Comparison of ENCODE assay signal across 21 cellular contexts in the genomic region with DNA sequence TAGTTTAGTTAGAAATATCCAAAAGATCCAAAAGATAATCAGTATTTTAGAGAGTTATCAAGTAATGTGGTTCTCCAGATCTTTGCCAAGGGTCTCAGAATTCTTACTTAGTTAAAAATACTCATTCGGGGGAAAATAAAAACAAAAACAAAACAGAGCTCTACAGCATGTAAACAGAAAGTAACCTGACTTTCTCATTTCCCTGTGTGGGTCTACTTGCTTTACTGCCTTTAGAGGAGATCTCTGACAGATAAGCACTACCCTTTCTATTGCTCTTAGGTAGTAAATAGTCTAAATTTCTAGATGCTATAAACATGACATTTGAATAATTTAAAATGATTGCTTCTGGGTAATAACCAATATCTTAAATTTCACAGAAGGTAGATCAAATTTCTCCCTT.
"Had no signal": no experiment of that assay in that cellular context is flagged by ENCODE, and none has a peak within 500 bp of the region (broad histone marks: within the 10 kb centered on the region; RNA-seq: fewer than 3 reads in every experiment).

No MANE protein-coding gene starts in this region.

- H3K36me3 Mint-ChIP-seq: naive thymus-derived CD4-positive, alpha-beta T cell; stimulated activated effector memory CD8-positive, alpha-beta T cell treated with anti-CD3 and anti-CD28 coated beads, Interleukin-12 subunit alpha, Interleukin-12 subunit beta, amount 100 ng/mL, for 72 hours; type B pancreatic cell had no signal

- H3K4me2 ChIP-seq: hepatocyte had no signal

- H3K4me3 ChIP-seq: esophagus muscularis mucosa, hepatocyte, left ventricle myocardium inferior, lower lobe of right lung, psoas muscle, right lobe of liver, suprapubic skin, thyroid gland had no signal

- H3K27me3 Mint-ChIP-seq: naive thymus-derived CD4-positive, alpha-beta T cell; type B pancreatic cell had no signal

- H3K27me3 ChIP-seq: esophagus muscularis mucosa, hepatocyte, neutrophil, right lobe of liver, suprapubic skin, thyroid gland had no signal

- H3K9me3 ChIP-seq: esophagus muscularis mucosa, lower lobe of right lung, neutrophil, right lobe of liver, suprapubic skin, thyroid gland had no signal

- H3K9me3 Mint-ChIP-seq: type B pancreatic cell had no signal

- ATAC-seq: left cardiac atrium; lower lobe of right lung; naive thymus-derived CD4-positive, alpha-beta T cell; psoas muscle; right lobe of liver; stimulated activated effector memory CD8-positive, alpha-beta T cell treated with anti-CD3 and anti-CD28 coated beads, Interleukin-12 subunit alpha, Interleukin-12 subunit beta, amount 100 ng/mL, for 72 hours; stimulated activated naive CD8-positive, alpha-beta T cell treated with anti-CD3 and anti-CD28 coated beads, Interleukin-15, Interleukin-2, amounts not matched to agents 100 U/mL and 50 U/mL, for 24 hours had no signal

- DNase-seq: effector memory CD4-positive, alpha-beta T cell; head of caudate nucleus; kidney; left cardiac atrium; left ventricle myocardium inferior; lower lobe of right lung; naive thymus-derived CD4-positive, alpha-beta T cell; psoas muscle; retina; right lobe of liver; stimulated activated CD4-positive, alpha-beta T cell treated with anti-CD3 and anti-CD28 coated beads, Interleukin-4, amount 100 ng/mL, for 1 hour; stimulated activated CD8-positive, alpha-beta memory T cell treated with anti-CD3 and anti-CD28 coated beads, Interleukin-4, amount 100 ng/mL, for 48 hours; stimulated activated naive CD8-positive, alpha-beta T cell treated with anti-CD3 and anti-CD28 coated beads, Interleukin-15, Interleukin-2, amounts not matched to agents 100 U/mL and 50 U/mL, for 24 hours; thyroid gland had no signal

- H3K79me2 ChIP-seq: hepatocyte had no signal

- H2AFZ ChIP-seq: hepatocyte had no signal

- H3K4me1 ChIP-seq: esophagus muscularis mucosa, left ventricle myocardium inferior, lower lobe of right lung, psoas muscle, right lobe of liver, suprapubic skin, thyroid gland had no signal

- H3K4me3 Mint-ChIP-seq: naive thymus-derived CD4-positive, alpha-beta T cell; stimulated activated effector memory CD8-positive, alpha-beta T cell treated with anti-CD3 and anti-CD28 coated beads, Interleukin-12 subunit alpha, Interleukin-12 subunit beta, amount 100 ng/mL, for 72 hours; type B pancreatic cell had no signal

- H3K27ac ChIP-seq: epithelial cell of prostate, esophagus muscularis mucosa, hepatocyte, left ventricle myocardium inferior, lower lobe of right lung, neutrophil, psoas muscle, right lobe of liver, suprapubic skin, thyroid gland had no signal

- H3K36me3 ChIP-seq: esophagus muscularis mucosa, left ventricle myocardium inferior, lower lobe of right lung, neutrophil, right lobe of liver, suprapubic skin, thyroid gland had no signal

- H3K27ac Mint-ChIP-seq: naive thymus-derived CD4-positive, alpha-beta T cell; stimulated activated effector memory CD8-positive, alpha-beta T cell treated with anti-CD3 and anti-CD28 coated beads, Interleukin-12 subunit alpha, Interleukin-12 subunit beta, amount 100 ng/mL, for 72 hours; type B pancreatic cell had no signal

- H3K4me1 Mint-ChIP-seq: naive thymus-derived CD4-positive, alpha-beta T cell; stimulated activated effector memory CD8-positive, alpha-beta T cell treated with anti-CD3 and anti-CD28 coated beads, Interleukin-12 subunit alpha, Interleukin-12 subunit beta, amount 100 ng/mL, for 72 hours had no signal
